ENCODE assay signal across 23 cellular contexts in the genomic region with DNA sequence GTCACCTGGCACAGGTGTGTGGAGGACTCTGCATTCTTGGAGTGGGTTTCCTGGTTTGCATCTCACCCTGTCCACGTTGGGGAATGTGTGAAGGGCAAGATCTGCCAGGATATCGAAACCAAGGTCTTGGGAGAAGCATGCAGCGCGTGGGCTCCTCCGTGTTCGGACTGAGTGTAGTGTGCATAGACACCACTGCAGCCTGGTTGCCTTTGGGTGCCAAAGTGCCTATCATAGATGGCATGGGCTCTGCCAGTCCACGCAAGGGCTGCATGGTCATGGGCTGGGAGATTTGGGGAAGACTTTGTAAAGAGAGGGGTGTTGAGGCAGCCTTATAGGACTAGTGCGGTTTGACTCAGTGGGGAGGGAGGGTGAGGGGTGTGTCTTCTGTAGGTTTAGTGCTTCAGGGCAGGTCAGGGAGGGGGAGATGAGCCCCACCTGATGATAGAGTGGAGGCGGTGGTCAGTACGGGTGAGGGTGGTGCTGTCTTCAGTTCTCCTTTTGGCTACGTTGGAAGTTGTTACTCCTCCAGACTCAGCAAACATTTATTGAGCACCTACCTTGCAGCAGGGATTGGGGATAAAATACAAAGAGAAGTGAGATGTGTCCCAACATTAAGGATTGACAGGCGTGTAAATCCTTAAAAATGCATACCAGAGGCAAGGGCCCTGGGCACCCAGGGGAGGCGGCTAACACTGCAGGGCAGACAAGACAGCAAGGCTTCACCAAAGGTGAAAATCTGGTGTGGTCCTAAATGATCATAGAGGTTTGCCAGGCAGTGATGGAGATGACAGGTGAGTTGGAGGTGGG. TPM values are rescaled to one million over a fixed set of nuclear protein-coding genes. Genes with fewer than 3 reads are reported as not detected.
DNase-seq lines count a peak whose midpoint lies in the region; ATAC-seq, FAIRE-seq and TF ChIP-seq lines count a peak whose summit lies in the region.
"Had no signal": no experiment of that assay in that cellular context is flagged by ENCODE, and none has a peak within 500 bp of the region (broad histone marks: within the 10 kb centered on the region; RNA-seq: fewer than 3 reads in every experiment).

No MANE protein-coding gene starts in this region.

- BruUV-seq in K562 (replicated peaks; lab: Mats Ljungman, UMichigan), result no TSS peak

- H3K9me1 ChIP-seq in K562 (ENCODE audit: control insufficient read depth, insufficient read depth, low read length), result no peaks in the 10 kb centered on the region

- no peaks in the 10 kb centered on the region for H3K9me3 ChIP-seq in K562 (replicated peaks; ENCODE audit: control insufficient read depth, insufficient read depth, low read depth, low read length)
- H3K9me3 ChIP-seq in sigmoid colon, result no peaks in the 10 kb centered on the region
- H3K9me3 ChIP-seq: suprapubic skin had no signal

- in situ Hi-C loops in K562 (cut with MboI), result no loop called here

- H2AFZ ChIP-seq in K562 (ENCODE audit: low read depth, low read length), result no peak overlapping the region

- intact Hi-C loops in K562 (cut with micrococcal nuclease) (no loop called here), sigmoid colon (cut with DNase I) (no loop called here)

- TF ChIP-seq POLR2A in K562 (conservative IDR thresholded peaks at IDR 0.05) (no peak), sigmoid colon (IDR thresholded peaks at IDR 0.05) (no peak)

- no peak overlapping the region for H3K4me2 ChIP-seq in K562 (ENCODE audit: insufficient read depth, low read length)
- H3K4me2 ChIP-seq: smooth muscle cell had no signal

- 15% methylated on average over 13 of the region's 13 CpGs for whole genome bisulfite sequencing in K562 (ENCODE audit: insufficient coverage, low coverage, missing lambda C conversion rate)
- 91 to 92% methylated on average over 13 of the region's 13 CpGs for WGBS in sigmoid colon, 2 donors

- H3K4me1 ChIP-seq in K562 (replicated peaks in 1 of 2; ENCODE audit: control insufficient read depth in 2 of 2, insufficient read depth in 2 of 2, low read length in 2 of 2), result no peaks in the 10 kb centered on the region; a peak in 1 of 5 replicates
- H3K4me1 ChIP-seq in sigmoid colon, result peaks cover 0 to 26% (median 10%) of the 10 kb centered on the region in 4 donors

- TF ChIP-seq EP300 in K562 (IDR thresholded peaks at IDR 0.05; ENCODE audit: low read length), result no peak
- no peak for TF ChIP-seq EP300 in sigmoid colon (IDR thresholded peaks at IDR 0.05)

- H3K27me3 ChIP-seq in K562 (ENCODE audit: control insufficient read depth in 2 of 2, insufficient read depth in 2 of 2, low read length in 2 of 2) (peaks cover 3 to 52% of the 10 kb centered on the region in 2 experiments; a peak in 4 of 5 replicates), sigmoid colon (no peaks in the 10 kb centered on the region)
- H3K27me3 ChIP-seq: suprapubic skin had no signal

- H3K36me3 ChIP-seq in K562 (ENCODE audit: control insufficient read depth, insufficient read depth, low read length), result no peaks in the 10 kb centered on the region
- no peaks in the 10 kb centered on the region for H3K36me3 ChIP-seq in sigmoid colon
- H3K36me3 ChIP-seq: suprapubic skin had no signal

- H4K20me1 ChIP-seq in K562 (replicated peaks; ENCODE audit: control insufficient read depth, insufficient read depth, low read length), result peaks cover 41% of the 10 kb centered on the region

- no peak overlapping the region for H3K9ac ChIP-seq in K562 (ENCODE audit: insufficient read depth in 1 of 2, low read depth in 2 of 2, low read length in 2 of 2)

- FAIRE-seq in GM18507 (lab: Jason Lieb, UNC) (peak; percentile 24), K562 (lab: Jason Lieb, UNC) (no peak), frontal cortex (lab: Jason Lieb, UNC) (no peak)
- FAIRE-seq: astrocyte, urothelium cell line had no signal

- no peak overlapping the region for H3K4me3 ChIP-seq in K562
- H3K4me3 ChIP-seq in sigmoid colon, result no peak overlapping the region
- H3K4me3 ChIP-seq: smooth muscle cell, suprapubic skin had no signal

- no peak for TF ChIP-seq RAD21 in K562 (CRISPR knock-in tag; conservative IDR thresholded peaks at IDR 0.05 in 1 of 2, IDR thresholded peaks at IDR 0.05 in 1 of 2)

- no peak for TF ChIP-seq CTCF in K562 (IDR thresholded peaks at IDR 0.05 in 2 of 3, conservative IDR thresholded peaks at IDR 0.05 in 1 of 3; ENCODE audit: insufficient read depth in 2 of 3, low read depth in 1 of 3, low read length in 3 of 3)
- TF ChIP-seq CTCF in sigmoid colon (IDR thresholded peaks at IDR 0.05), result no peak

- no peak overlapping the region for H3K27ac ChIP-seq in K562 (ENCODE audit: extremely low read depth, low read depth, low read length)
- no peak overlapping the region for H3K27ac ChIP-seq in sigmoid colon
- H3K27ac ChIP-seq: suprapubic skin, VCaP had no signal

- DNase-seq in activated effector memory CD4-positive, alpha-beta T cell treated with anti-CD3 and anti-CD28 coated beads, Interleukin-2, amount 50 U/mL, for 16 hours, result peak; percentile 50
- DNase-seq in activated effector memory CD4-positive, alpha-beta T cell treated with Interleukin-2 at 50 U/mL for 16 hours, result no peak
- DNase-seq in GM18507 (ENCODE audit: extremely low spot score, insufficient read length, low read depth) (no peak), K562 (ENCODE audit: extremely low read depth in 1 of 4, low spot score in 3 of 4) (no peak), sigmoid colon (peak; percentile 59), T1000 (lab: John Stamatoyannopoulos, UW) (no peak), frontal cortex (ENCODE audit: low spot score in 2 of 2) (no peak), NCI-H748 (lab: John Stamatoyannopoulos, UW; ENCODE audit: unreplicated experiment) (no peak)
- DNase-seq: activated CD4-positive, alpha-beta T cell treated with anti-CD3 and anti-CD28 coated beads, Interleukin-2, amount 50 U/mL, for 1 hour; activated naive CD8-positive, alpha-beta T cell treated with anti-CD3 and anti-CD28 coated beads, Interleukin-2, amount 10 ng/mL, durations not matched to agents 7 days and 5 days; CD8-positive, alpha-beta memory T cell; GOT3; KG1; kidney glomerular epithelial cell; NCI-H1436; NCI-H510A treated with DMSO at 0.1 percent for 48 hours; occipital lobe had no signal

- CTCF ChIA-PET in K562 (lab: Yijun Ruan, JAX; ENCODE audit: low intra/inter-chr PET ratio), result no interaction called here

- POLR2A ChIA-PET in K562 (lab: Yijun Ruan, JAX), result interaction anchor here (0.5 kb wide), 1 partner anchor 191 kb away, joined by 5 read pairs; no protein-coding TSS in a partner anchor

- H3K79me2 ChIP-seq in K562 (ENCODE audit: control insufficient read depth, insufficient read depth, low read length), result no peaks in the 10 kb centered on the region

- no peak for ATAC-seq in K562
- ATAC-seq: SK-N-SH treated with all-trans-retinoic acid at 6 μM for 48 hours had no signal

TF ChIP-seq in K562, 482 proteins besides CTCF, POLR2A, EP300 and RAD21 (continues in another document):
- TF ChIP-seq HDAC6 (IDR thresholded peaks at IDR 0.05; ENCODE audit: low read depth, low read length) (0 out of 2 replicates have a peak, but pooled peaks have one; percentile 47), SMARCC2 (IDR thresholded peaks at IDR 0.05; ENCODE audit: low read depth) (no peak)
- TF ChIP-seq, protein P1, sequence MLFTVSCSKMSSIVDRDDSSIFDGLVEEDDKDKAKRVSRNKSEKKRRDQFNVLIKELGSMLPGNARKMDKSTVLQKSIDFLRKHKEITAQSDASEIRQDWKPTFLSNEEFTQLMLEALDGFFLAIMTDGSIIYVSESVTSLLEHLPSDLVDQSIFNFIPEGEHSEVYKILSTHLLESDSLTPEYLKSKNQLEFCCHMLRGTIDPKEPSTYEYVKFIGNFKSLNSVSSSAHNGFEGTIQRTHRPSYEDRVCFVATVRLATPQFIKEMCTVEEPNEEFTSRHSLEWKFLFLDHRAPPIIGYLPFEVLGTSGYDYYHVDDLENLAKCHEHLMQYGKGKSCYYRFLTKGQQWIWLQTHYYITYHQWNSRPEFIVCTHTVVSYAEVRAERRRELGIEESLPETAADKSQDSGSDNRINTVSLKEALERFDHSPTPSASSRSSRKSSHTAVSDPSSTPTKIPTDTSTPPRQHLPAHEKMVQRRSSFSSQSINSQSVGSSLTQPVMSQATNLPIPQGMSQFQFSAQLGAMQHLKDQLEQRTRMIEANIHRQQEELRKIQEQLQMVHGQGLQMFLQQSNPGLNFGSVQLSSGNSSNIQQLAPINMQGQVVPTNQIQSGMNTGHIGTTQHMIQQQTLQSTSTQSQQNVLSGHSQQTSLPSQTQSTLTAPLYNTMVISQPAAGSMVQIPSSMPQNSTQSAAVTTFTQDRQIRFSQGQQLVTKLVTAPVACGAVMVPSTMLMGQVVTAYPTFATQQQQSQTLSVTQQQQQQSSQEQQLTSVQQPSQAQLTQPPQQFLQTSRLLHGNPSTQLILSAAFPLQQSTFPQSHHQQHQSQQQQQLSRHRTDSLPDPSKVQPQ (CRISPR knock-in tag; IDR thresholded peaks at IDR 0.05; ENCODE audit: borderline replicate concordance), result no peak

RNA-seq across cellular contexts. Expression of a gene that starts 28.3 kb away (rescaled TPM):
- 24.8 and 31.0 TPM in 2 replicates for total RNA-seq in K562 (2011; cell fraction: chromatin; rRNA removed; ENCODE audit: low replicate concordance)
- 15.9 and 18.3 TPM in 2 replicates for total RNA-seq in K562 (2011; cell fraction: nucleolus; rRNA removed)
- 24.7 and 35.4 TPM in 2 replicates for total RNA-seq in K562 (2011; cell fraction: nucleoplasm; rRNA removed)
- total RNA-seq in K562 (2014; rRNA removed) (11.8 and 14.0 TPM in 2 replicates), K562 (2014; rRNA removed; fragmentation: Illumina TruSeq; extraction: Trizol) (10.3 and 12.3 TPM in 2 replicates), K562 (2015; rRNA removed; fragmentation: Illumina TruSeq; extraction: Trizol) (10.0 TPM in 2 replicates), K562 (2021) (19.4 TPM in 2 replicates), sigmoid colon (100 to 1,000 TPM in 1 of 4 donors, 10 to 100 TPM in 3; 55.6 to 113 (median 80.5) TPM), frontal cortex (14.7 TPM)
- polyA plus RNA-seq in K562 (2011; rRNA removed) (10.4 and 14.3 TPM in 2 replicates), K562 (2014; fragmentation: Illumina TruSeq; extraction: Trizol) (13.8 and 14.4 TPM in 2 replicates), K562 (2014; fragmentation: Nextera tagmentation; extraction: Ambion mirVana) (1 to 10 TPM; 9.3 to 9.6 TPM), K562 (2014; rRNA removed) (14.7 and 17.5 TPM in 2 replicates), sigmoid colon (10 to 100 TPM; 15.7 to 35.3 (median 32.4) TPM)
- polyA plus RNA-seq in K562 (2011; cell fraction: cytosol; rRNA removed), result 9.5 and 14.9 TPM in 2 replicates
- 50.7 and 53.8 TPM in 2 replicates for polyA plus RNA-seq in K562 (2011; cell fraction: nucleus; rRNA removed)
- polyA plus RNA-seq in K562 (2012), result 16.9 and 37.3 TPM in 2 replicates
- polyA minus RNA-seq in K562 (2011; rRNA and poly(A)+ RNA removed), result 7.9 and 8.9 TPM in 2 replicates
- 5.4 and 9.0 TPM in 2 replicates for polyA minus RNA-seq in K562 (2011; cell fraction: cytosol; rRNA and poly(A)+ RNA removed)
- polyA minus RNA-seq in K562 (2011; cell fraction: nucleus; rRNA and poly(A)+ RNA removed), result 10.0 and 16.2 TPM in 2 replicates

Comparison
In these comparisons a context has a peak if more than half of its experiments do, and no peak if none do; other contexts are left out.
1. DNase-seq: peak in activated effector memory CD4-positive, alpha-beta T cell treated with anti-CD3 and anti-CD28 coated beads, Interleukin-2, amount 50 U/mL, for 16 hours (single experiment) and sigmoid colon (single experiment); none in activated effector memory CD4-positive, alpha-beta T cell treated with Interleukin-2 at 50 U/mL for 16 hours (single experiment), GM18507 (single experiment), K562 (0 of 4), T1000 (single experiment), frontal cortex (0 of 2) and NCI-H748 (single experiment).